1 cellular context compared by ENCODE assay signal in the genomic region with DNA sequence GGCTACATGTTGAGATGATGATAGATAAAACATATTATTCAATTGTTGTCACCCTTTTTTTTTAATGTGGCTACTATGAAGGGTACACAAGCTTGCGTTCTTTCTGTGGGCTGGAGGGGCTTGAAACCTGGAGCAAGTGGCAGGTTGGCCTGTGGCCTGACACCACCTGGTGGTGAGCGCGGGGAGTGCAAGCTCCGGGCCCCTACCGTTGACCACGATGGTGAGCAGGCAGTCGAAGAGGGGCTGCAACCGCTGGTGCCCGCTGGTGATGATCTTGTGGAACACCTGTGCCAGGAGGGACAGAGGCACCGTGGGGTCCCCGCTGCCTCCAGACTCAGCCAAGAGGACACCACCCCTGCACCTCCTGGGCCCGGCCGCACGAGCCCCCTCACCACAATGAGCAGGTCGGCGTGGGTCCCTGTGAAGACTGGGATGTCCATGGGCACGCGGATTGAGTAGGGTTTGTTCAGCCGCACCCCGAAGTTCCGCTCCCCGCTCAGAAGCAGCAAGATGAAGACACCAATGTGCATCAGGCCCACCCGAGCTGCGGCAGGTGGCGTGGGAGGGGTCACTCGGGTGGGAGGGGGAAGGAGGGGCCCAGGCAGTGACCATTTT.
TF ChIP-seq lines count a peak whose summit lies in the region.

No MANE protein-coding gene starts in this region.

TF ChIP-seq in PFSK-1, 5 proteins besides CTCF, POLR2A, EP300 and RAD21 (continued from another document):
- TF ChIP-seq, protein P1, sequence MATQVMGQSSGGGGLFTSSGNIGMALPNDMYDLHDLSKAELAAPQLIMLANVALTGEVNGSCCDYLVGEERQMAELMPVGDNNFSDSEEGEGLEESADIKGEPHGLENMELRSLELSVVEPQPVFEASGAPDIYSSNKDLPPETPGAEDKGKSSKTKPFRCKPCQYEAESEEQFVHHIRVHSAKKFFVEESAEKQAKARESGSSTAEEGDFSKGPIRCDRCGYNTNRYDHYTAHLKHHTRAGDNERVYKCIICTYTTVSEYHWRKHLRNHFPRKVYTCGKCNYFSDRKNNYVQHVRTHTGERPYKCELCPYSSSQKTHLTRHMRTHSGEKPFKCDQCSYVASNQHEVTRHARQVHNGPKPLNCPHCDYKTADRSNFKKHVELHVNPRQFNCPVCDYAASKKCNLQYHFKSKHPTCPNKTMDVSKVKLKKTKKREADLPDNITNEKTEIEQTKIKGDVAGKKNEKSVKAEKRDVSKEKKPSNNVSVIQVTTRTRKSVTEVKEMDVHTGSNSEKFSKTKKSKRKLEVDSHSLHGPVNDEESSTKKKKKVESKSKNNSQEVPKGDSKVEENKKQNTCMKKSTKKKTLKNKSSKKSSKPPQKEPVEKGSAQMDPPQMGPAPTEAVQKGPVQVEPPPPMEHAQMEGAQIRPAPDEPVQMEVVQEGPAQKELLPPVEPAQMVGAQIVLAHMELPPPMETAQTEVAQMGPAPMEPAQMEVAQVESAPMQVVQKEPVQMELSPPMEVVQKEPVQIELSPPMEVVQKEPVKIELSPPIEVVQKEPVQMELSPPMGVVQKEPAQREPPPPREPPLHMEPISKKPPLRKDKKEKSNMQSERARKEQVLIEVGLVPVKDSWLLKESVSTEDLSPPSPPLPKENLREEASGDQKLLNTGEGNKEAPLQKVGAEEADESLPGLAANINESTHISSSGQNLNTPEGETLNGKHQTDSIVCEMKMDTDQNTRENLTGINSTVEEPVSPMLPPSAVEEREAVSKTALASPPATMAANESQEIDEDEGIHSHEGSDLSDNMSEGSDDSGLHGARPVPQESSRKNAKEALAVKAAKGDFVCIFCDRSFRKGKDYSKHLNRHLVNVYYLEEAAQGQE (IDR thresholded peaks at IDR 0.05; ENCODE audit: insufficient read depth in 1 of 2, low read depth in 2 of 2, low read length in 2 of 2), result no peak
- TF ChIP-seq SIN3A (IDR thresholded peaks at IDR 0.05; ENCODE audit: borderline replicate concordance, insufficient read depth, low read length) (no peak), POLR2AphosphoS5 (IDR thresholded peaks at IDR 0.05; ENCODE audit: low read depth, low read length) (no peak)
TF ChIP-seq in PFSK-1: peak in this region for 1.
